In the genomic region with DNA sequence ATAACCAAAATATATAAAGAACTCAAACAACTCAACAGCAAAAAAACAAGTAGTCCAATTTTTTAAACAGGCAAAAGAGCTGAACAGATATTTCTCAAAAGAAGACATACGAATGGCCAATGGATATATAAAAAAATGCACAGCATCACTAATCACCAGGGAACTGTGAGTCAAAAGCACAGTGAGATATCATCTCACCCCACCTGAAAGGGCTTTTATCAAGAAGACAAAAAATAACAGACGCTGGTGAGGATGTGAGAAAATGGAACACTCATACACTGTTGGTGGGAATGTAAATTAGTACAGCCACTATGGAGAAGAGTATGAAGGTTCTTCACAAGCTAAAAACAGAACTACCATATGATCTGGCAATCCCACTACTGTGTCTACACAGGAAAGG, we compare ENCODE assay signal across 1 cellular context.
TF ChIP-seq lines count a peak whose summit lies in the region.

No MANE protein-coding gene starts in this region.

TF ChIP-seq in GM12878, 131 proteins besides CTCF, POLR2A, EP300 and RAD21 (continued from another document):
- TF ChIP-seq RFX5 (IDR thresholded peaks at IDR 0.05; ENCODE audit: low read depth, low read length) (peak; percentile 94), PAX8 (IDR thresholded peaks at IDR 0.05) (no peak)
